ENCODE assay signal across 8 cellular contexts in the genomic region with DNA sequence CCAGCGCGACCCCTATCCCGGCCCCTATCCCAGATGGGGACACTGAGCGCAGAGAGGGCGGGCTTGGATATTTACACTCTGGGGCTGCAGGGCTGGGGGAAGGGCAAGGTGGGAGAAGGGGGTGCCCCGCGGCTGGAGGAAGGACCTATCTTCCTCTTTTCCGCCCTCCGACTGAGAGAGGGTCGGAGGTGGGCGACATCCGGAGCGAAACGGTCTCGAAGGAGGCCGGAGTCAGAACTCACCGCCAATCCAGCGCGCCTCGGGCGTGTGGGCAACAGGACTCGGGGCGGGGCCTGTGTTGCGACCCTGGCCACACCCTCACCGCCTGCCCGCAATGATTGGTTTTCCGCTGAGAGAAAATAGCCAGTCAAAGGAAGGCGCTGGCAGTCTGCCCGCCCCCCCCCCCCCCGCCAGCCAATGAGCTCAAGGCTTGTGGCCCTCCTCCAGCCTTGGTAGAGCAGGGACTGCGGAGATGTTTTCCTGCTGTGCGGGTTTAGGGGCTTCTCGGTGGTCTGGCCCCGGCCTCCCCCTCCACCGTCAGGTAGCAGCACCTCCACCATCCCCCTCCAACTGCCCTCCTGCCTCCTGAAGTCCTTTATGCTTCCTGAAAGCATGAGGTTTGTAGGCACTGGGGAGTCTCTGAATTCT. TPM values are rescaled to one million over a fixed set of nuclear protein-coding genes. Genes with fewer than 3 reads are reported as not detected.
DNase-seq lines count a peak whose midpoint lies in the region; ATAC-seq and TF ChIP-seq lines count a peak whose summit lies in the region.

A gene with protein sequence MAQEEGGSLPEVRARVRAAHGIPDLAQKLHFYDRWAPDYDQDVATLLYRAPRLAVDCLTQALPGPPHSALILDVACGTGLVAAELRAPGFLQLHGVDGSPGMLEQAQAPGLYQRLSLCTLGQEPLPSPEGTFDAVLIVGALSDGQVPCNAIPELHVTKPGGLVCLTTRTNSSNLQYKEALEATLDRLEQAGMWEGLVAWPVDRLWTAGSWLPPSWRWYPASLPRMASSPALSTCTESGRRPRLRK (minus strand): TSS at position 269 of the 648 bp plus-strand sequence. CDS start 376 bp downstream, outside the sequence.

- 2 to 4% methylated on average over 27 to 34 of the region's 35 CpGs for WGBS in lung, 2 donors

- H3K9me3 Mint-ChIP-seq in activated CD4-positive, alpha-beta memory T cell treated with anti-CD3 and anti-CD28 coated beads for 36 hours = no peaks in the 10 kb centered on the region

- peak; percentile 96 for DNase-seq in CD1c-positive myeloid dendritic cell (ENCODE audit: extremely low spot score)
- DNase-seq in NCI-H748 treated with DMSO at 0.1 percent for 48 hours (lab: John Stamatoyannopoulos, UW) = peak; percentile 85
- peak; percentile 96 for DNase-seq in activated CD4-positive, alpha-beta memory T cell treated with anti-CD3 and anti-CD28 coated beads for 36 hours
- DNase-seq in lung (ENCODE audit: low spot score) = peak; percentile 93
- peak; percentile 80 to 90 (median 80) for DNase-seq in stimulated activated CD4-positive, alpha-beta T cell treated with anti-CD3 and anti-CD28 coated beads, TNF-alpha, amount 100 ng/mL, for 24 hours (ENCODE audit: low read depth in 3 of 3)

- H3K4me3 ChIP-seq in duodenal mucosa (ENCODE audit: low read depth in 1 of 2, low read length in 2 of 2) (peak within 1 kb of the TSS; percentile 63 to 75), lung (peak within 1 kb of the TSS; percentile 58)

- peaks cover 5 to 12% of the 10 kb centered on the region in 2 donors for H3K4me1 ChIP-seq in duodenal mucosa (ENCODE audit: control insufficient read depth in 1 of 2, insufficient read depth in 2 of 2, low read length in 2 of 2)
- peaks cover 0 to 7% of the 10 kb centered on the region in 2 donors for H3K4me1 ChIP-seq in lung (ENCODE audit: control insufficient read depth in 2 of 2, insufficient read depth in 2 of 2, low read length in 2 of 2)

- no peak within 1 kb of the TSS for H3K27ac Mint-ChIP-seq in activated CD4-positive, alpha-beta memory T cell treated with anti-CD3 and anti-CD28 coated beads for 36 hours

- no peaks in the 10 kb centered on the region for H3K9me3 ChIP-seq in duodenal mucosa (ENCODE audit: control insufficient read depth in 1 of 2, low read length in 2 of 2)
- no peaks in the 10 kb centered on the region for H3K9me3 ChIP-seq in lung (ENCODE audit: control insufficient read depth in 2 of 2, insufficient read depth in 1 of 2, low read length in 1 of 2)

- POLR2A ChIA-PET in activated CD4-positive, alpha-beta memory T cell treated with anti-CD3 and anti-CD28 coated beads for 36 hours (lab: Charles Lee) = interaction anchor here (0.9 kb wide), 1 partner anchor 13 kb away, joined by 3 read pairs; no protein-coding TSS in a partner anchor

- H3K27me3 ChIP-seq in duodenal mucosa (ENCODE audit: control insufficient read depth in 1 of 2, insufficient read depth in 2 of 2, low read length in 2 of 2) (no peaks in the 10 kb centered on the region), lung (ENCODE audit: control insufficient read depth, insufficient read depth) (no peaks in the 10 kb centered on the region)

- no peak for TF ChIP-seq CTCF in lung (IDR thresholded peaks at IDR 0.05; ENCODE audit: control extremely low read depth, extremely low read depth)

- H3K27me3 Mint-ChIP-seq in activated CD4-positive, alpha-beta memory T cell treated with anti-CD3 and anti-CD28 coated beads for 36 hours = no peaks in the 10 kb centered on the region

- H3K36me3 Mint-ChIP-seq in activated CD4-positive, alpha-beta memory T cell treated with anti-CD3 and anti-CD28 coated beads for 36 hours = no peaks in the 10 kb centered on the region

- peak within 1 kb of the TSS; percentile 77 for H3K4me3 Mint-ChIP-seq in activated CD4-positive, alpha-beta memory T cell treated with anti-CD3 and anti-CD28 coated beads for 36 hours

- intact Hi-C loops in activated CD4-positive, alpha-beta memory T cell treated with anti-CD3 and anti-CD28 coated beads for 36 hours (cut with micrococcal nuclease) = loop anchor here (1.0 to 10.0 kb wide), 3 partner anchors 9 to 332 kb away; partner anchors contain the start of gene EIF4H

- H3K36me3 ChIP-seq in duodenal mucosa (ENCODE audit: control insufficient read depth in 1 of 2, insufficient read depth in 2 of 2, low read length in 2 of 2) = no peaks in the 10 kb centered on the region
- H3K36me3 ChIP-seq in lung (ENCODE audit: control insufficient read depth in 2 of 2, insufficient read depth in 2 of 2, low read length in 2 of 2) = no peaks in the 10 kb centered on the region

- peak within 1 kb of the TSS; percentile 67 to 80 for H3K9ac ChIP-seq in duodenal mucosa (ENCODE audit: low read depth in 1 of 2, low read length in 2 of 2)

- no peak within 1 kb of the TSS for H3K27ac ChIP-seq in duodenal mucosa (ENCODE audit: low read depth, low read length)
- H3K27ac ChIP-seq in lung (ENCODE audit: low read depth in 1 of 2, low read length in 1 of 2) = peak within 1 kb of the TSS in 1 of 2 donors; percentile 89

- H3K4me1 Mint-ChIP-seq in activated CD4-positive, alpha-beta memory T cell treated with anti-CD3 and anti-CD28 coated beads for 36 hours (ENCODE audit: low read depth) = no peaks in the 10 kb centered on the region

- CTCF ChIA-PET in activated CD4-positive, alpha-beta memory T cell treated with anti-CD3 and anti-CD28 coated beads for 36 hours (lab: Charles Lee) = interaction anchor here (1.0 to 1.8 kb wide), 3 partner anchors 12 to 108 kb away, joined by 7 to 10 read pairs (median 7); no protein-coding TSS in a partner anchor

- ATAC-seq in GM19397 (IDR thresholded peaks at IDR 0.05; ENCODE audit: unreplicated experiment) (peak; percentile 89), HG03565 (IDR thresholded peaks at IDR 0.05; ENCODE audit: unreplicated experiment) (peak; percentile 87), lung (ENCODE audit: insufficient read depth, low FRiP score) (peak; percentile 92)

RNA-seq across cellular contexts. Expression of the gene that starts here (rescaled TPM):
- total RNA-seq in activated CD4-positive, alpha-beta memory T cell treated with anti-CD3 and anti-CD28 coated beads for 36 hours = 1 to 10 TPM; 1.7 to 2.3 TPM
- total RNA-seq in lung = 10 to 100 TPM in 1 of 2 donors, 1 to 10 TPM in 1; 6.3 to 22.1 TPM
- polyA plus RNA-seq in lung = 1 to 10 TPM; 2.3 to 3.9 TPM
